ENCODE assay signal across 15 cellular contexts in genomic region chr6:42690151-42690702, GRCh38. TPM values are rescaled to one million over a fixed set of nuclear protein-coding genes. Genes with fewer than 3 reads are reported as not detected.
DNase-seq lines count a peak whose midpoint lies in the region; ATAC-seq and TF ChIP-seq lines count a peak whose summit lies in the region.
"Had no signal": no experiment of that assay in that cellular context is flagged by ENCODE, and none has a peak within 500 bp of the region (broad histone marks: within the 10 kb centered on the region; RNA-seq: fewer than 3 reads in every experiment).

No MANE protein-coding gene starts in this region.

- ATAC-seq in effector memory CD8-positive, alpha-beta T cell (replicated peaks): no peak
- ATAC-seq in left lobe of liver: no peak

- no peaks in the 10 kb centered on the region for H3K27me3 ChIP-seq in ovary
- H3K27me3 ChIP-seq: dorsolateral prefrontal cortex, upper lobe of left lung had no signal

- TF ChIP-seq CTCF in RWPE1 (conservative IDR thresholded peaks at IDR 0.05; ENCODE audit: low read depth) (no peak), progenitor cell of endocrine pancreas (IDR thresholded peaks at IDR 0.05; ENCODE audit: unreplicated experiment) (no peak), ovary (IDR thresholded peaks at IDR 0.05) (no peak)

- no peaks in the 10 kb centered on the region for H3K4me1 ChIP-seq in ovary (ENCODE audit: insufficient read depth)

- no peaks in the 10 kb centered on the region for H3K9me3 Mint-ChIP-seq in activated CD4-positive, alpha-beta T cell treated with anti-CD3 and anti-CD28 coated beads, Interleukin-2, amount 10 ng/mL, durations not matched to agents 7 days and 5 days
- no peaks in the 10 kb centered on the region for H3K9me3 Mint-ChIP-seq in effector memory CD8-positive, alpha-beta T cell
- H3K9me3 Mint-ChIP-seq in progenitor cell of endocrine pancreas (ENCODE audit: low read depth): no peaks in the 10 kb centered on the region

- H3K36me3 Mint-ChIP-seq in activated CD4-positive, alpha-beta T cell treated with anti-CD3 and anti-CD28 coated beads, Interleukin-2, amount 10 ng/mL, durations not matched to agents 7 days and 5 days (ENCODE audit: low read depth): peaks cover 76% of the 10 kb centered on the region
- H3K36me3 Mint-ChIP-seq in effector memory CD8-positive, alpha-beta T cell (ENCODE audit: insufficient read depth): peaks cover 72% of the 10 kb centered on the region
- peaks cover 40% of the 10 kb centered on the region for H3K36me3 Mint-ChIP-seq in progenitor cell of endocrine pancreas (ENCODE audit: insufficient read depth)

- peak overlapping the region; percentile 71 for H3K27ac Mint-ChIP-seq in activated CD4-positive, alpha-beta T cell treated with anti-CD3 and anti-CD28 coated beads, Interleukin-2, amount 10 ng/mL, durations not matched to agents 7 days and 5 days
- peak overlapping the region; percentile 6 to 19 for H3K27ac Mint-ChIP-seq in effector memory CD8-positive, alpha-beta T cell
- peak overlapping the region; percentile 37 for H3K27ac Mint-ChIP-seq in progenitor cell of endocrine pancreas

- POLR2A ChIA-PET in activated CD4-positive, alpha-beta T cell treated with anti-CD3 and anti-CD28 coated beads, Interleukin-2, amount 10 ng/mL, durations not matched to agents 7 days and 5 days (lab: Charles Lee): no interaction called here
- POLR2A ChIA-PET in RWPE1 (lab: Yijun Ruan, JAX; ENCODE audit: low non-redundant PET): no interaction called here

- H3K9me3 ChIP-seq in ovary: no peaks in the 10 kb centered on the region
- H3K9me3 ChIP-seq: upper lobe of left lung had no signal

- no peak overlapping the region for H3K4me3 Mint-ChIP-seq in activated CD4-positive, alpha-beta T cell treated with anti-CD3 and anti-CD28 coated beads, Interleukin-2, amount 10 ng/mL, durations not matched to agents 7 days and 5 days
- no peak overlapping the region for H3K4me3 Mint-ChIP-seq in effector memory CD8-positive, alpha-beta T cell
- no peak overlapping the region for H3K4me3 Mint-ChIP-seq in progenitor cell of endocrine pancreas (ENCODE audit: low read depth)

- H3K36me3 ChIP-seq in ovary: no peaks in the 10 kb centered on the region

- no peak overlapping the region for H3K4me3 ChIP-seq in ovary
- H3K4me3 ChIP-seq: dorsolateral prefrontal cortex, smooth muscle cell, upper lobe of left lung had no signal

- no peak for TF ChIP-seq POLR2A in ovary (IDR thresholded peaks at IDR 0.05)

- CTCF ChIA-PET in activated CD4-positive, alpha-beta T cell treated with anti-CD3 and anti-CD28 coated beads, Interleukin-2, amount 10 ng/mL, durations not matched to agents 7 days and 5 days (lab: Charles Lee): interaction anchor here (1.2 kb wide), 1 partner anchor 26 kb away, joined by 3 read pairs; no protein-coding TSS in a partner anchor
- CTCF ChIA-PET in RWPE1 (lab: Yijun Ruan, JAX): no interaction called here

- WGBS in ovary, 3 donors: 86 to 93% (median 93%) methylated on average over 5 of the region's 5 CpGs

- H3K27me3 Mint-ChIP-seq in activated CD4-positive, alpha-beta T cell treated with anti-CD3 and anti-CD28 coated beads, Interleukin-2, amount 10 ng/mL, durations not matched to agents 7 days and 5 days: no peaks in the 10 kb centered on the region
- no peaks in the 10 kb centered on the region for H3K27me3 Mint-ChIP-seq in effector memory CD8-positive, alpha-beta T cell
- no peaks in the 10 kb centered on the region for H3K27me3 Mint-ChIP-seq in progenitor cell of endocrine pancreas

- peaks cover 44% of the 10 kb centered on the region for H3K4me1 Mint-ChIP-seq in activated CD4-positive, alpha-beta T cell treated with anti-CD3 and anti-CD28 coated beads, Interleukin-2, amount 10 ng/mL, durations not matched to agents 7 days and 5 days
- peaks cover 14 to 18% of the 10 kb centered on the region in 2 donors for H3K4me1 Mint-ChIP-seq in effector memory CD8-positive, alpha-beta T cell (ENCODE audit: low read depth in 2 of 2)
- no peaks in the 10 kb centered on the region for H3K4me1 Mint-ChIP-seq in progenitor cell of endocrine pancreas (ENCODE audit: low read depth)

- H3K27ac ChIP-seq in RWPE1 (peak overlapping the region; percentile 56), ovary (no peak overlapping the region)

- DNase-seq in activated CD4-positive, alpha-beta T cell treated with anti-CD3 and anti-CD28 coated beads, Interleukin-2, amount 10 ng/mL, durations not matched to agents 7 days and 5 days: no peak
- DNase-seq in activated CD4-positive, alpha-beta T cell treated with anti-CD3 and anti-CD28 coated beads, Interleukin-2, amount 50 U/mL, for 4 hours: no peak
- DNase-seq in RWPE1 (ENCODE audit: low spot score): no peak
- no peak for DNase-seq in effector memory CD8-positive, alpha-beta T cell
- DNase-seq in progenitor cell of endocrine pancreas (ENCODE audit: low spot score, unreplicated experiment): no peak
- DNase-seq in left lobe of liver (ENCODE audit: low spot score): no peak
- no peak for DNase-seq in stimulated activated CD4-positive, alpha-beta T cell treated with anti-CD3 and anti-CD28 coated beads, Interleukin-4, amount 100 ng/mL, for 24 hours
- DNase-seq in ovary: no peak
- DNase-seq: activated CD4-positive, alpha-beta T cell treated with anti-CD3 and anti-CD28 coated beads, Interleukin-2, amount 50 U/mL, for 48 hours; dorsolateral prefrontal cortex; foreskin melanocyte; NCI-H1092; NCI-H345; upper lobe of left lung had no signal

- TF ChIP-seq EP300 in ovary (IDR thresholded peaks at IDR 0.05): no peak

- intact Hi-C loops in ovary (cut with DNase I): no loop called here

RNA-seq across cellular contexts. Expression of gene PRPH2, which starts 32.2 kb away (rescaled TPM):
- not detected for total RNA-seq in activated CD4-positive, alpha-beta T cell treated with anti-CD3 and anti-CD28 coated beads, Interleukin-2, amount 10 ng/mL, durations not matched to agents 7 days and 5 days
- 0.13 TPM in 1 of 2 replicates, not detected in the other for total RNA-seq in progenitor cell of endocrine pancreas
- not detected for total RNA-seq in left lobe of liver
- total RNA-seq in ovary: 1 to 10 TPM in 5 of 7 donors, under 1 TPM in 2; 0.80 to 6.8 (median 4.2) TPM
- polyA plus RNA-seq in ovary: 1 to 10 TPM; 2.0 to 2.8 TPM
- total RNA-seq: smooth muscle cell had no signal
- polyA plus RNA-seq: smooth muscle cell had no signal

RNA-seq across cellular contexts. Expression of gene TBCC, which starts 55.7 kb away (rescaled TPM):
- total RNA-seq in activated CD4-positive, alpha-beta T cell treated with anti-CD3 and anti-CD28 coated beads, Interleukin-2, amount 10 ng/mL, durations not matched to agents 7 days and 5 days: 10 to 100 TPM; 37.1 to 38.6 TPM
- 26.8 and 28.4 TPM in 2 replicates for total RNA-seq in progenitor cell of endocrine pancreas
- 6.6 TPM for total RNA-seq in left lobe of liver
- total RNA-seq in ovary: 10 to 100 TPM; 15.2 to 18.7 (median 16.7) TPM
- polyA plus RNA-seq in ovary: 10 to 100 TPM; 14.1 to 15.4 TPM

Comparison
In these comparisons a context has a peak if more than half of its experiments do, and no peak if none do; other contexts are left out.
1. H3K27ac Mint-ChIP-seq: peak in every context shown above with its lines; median percentile 71 in activated CD4-positive, alpha-beta T cell treated with anti-CD3 and anti-CD28 coated beads, Interleukin-2, amount 10 ng/mL, durations not matched to agents 7 days and 5 days; 37 in progenitor cell of endocrine pancreas; 12 in effector memory CD8-positive, alpha-beta T cell.